ENCODE assay signal across 1 cellular context in the genomic region with DNA sequence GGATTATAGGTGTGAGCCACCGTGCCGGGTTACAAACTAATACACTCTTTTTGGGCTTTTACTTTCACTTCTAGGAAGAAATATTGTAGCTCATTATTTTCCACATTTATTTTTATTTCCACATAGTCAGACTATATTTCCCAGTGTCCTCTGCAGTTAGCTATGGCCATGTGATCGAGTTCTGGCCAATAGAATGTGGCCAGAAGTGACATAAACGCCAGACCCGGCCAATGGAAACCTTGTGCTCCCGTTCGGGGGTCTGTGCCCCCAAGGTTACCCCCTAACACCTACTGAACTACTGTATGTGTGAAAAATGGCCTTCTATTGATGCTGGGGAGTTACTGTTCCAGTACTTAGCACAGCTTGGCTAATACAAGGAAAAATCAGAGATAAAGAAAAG.
TF ChIP-seq lines count a peak whose summit lies in the region.

No MANE protein-coding gene starts in this region.

TF ChIP-seq in HCT116, 20 proteins besides CTCF, POLR2A, EP300 and RAD21 (continued from another document):
- no peak for TF ChIP-seq ZNF274 (IDR thresholded peaks at IDR 0.05; ENCODE audit: low read depth, low read length)
- TF ChIP-seq, protein P1, sequence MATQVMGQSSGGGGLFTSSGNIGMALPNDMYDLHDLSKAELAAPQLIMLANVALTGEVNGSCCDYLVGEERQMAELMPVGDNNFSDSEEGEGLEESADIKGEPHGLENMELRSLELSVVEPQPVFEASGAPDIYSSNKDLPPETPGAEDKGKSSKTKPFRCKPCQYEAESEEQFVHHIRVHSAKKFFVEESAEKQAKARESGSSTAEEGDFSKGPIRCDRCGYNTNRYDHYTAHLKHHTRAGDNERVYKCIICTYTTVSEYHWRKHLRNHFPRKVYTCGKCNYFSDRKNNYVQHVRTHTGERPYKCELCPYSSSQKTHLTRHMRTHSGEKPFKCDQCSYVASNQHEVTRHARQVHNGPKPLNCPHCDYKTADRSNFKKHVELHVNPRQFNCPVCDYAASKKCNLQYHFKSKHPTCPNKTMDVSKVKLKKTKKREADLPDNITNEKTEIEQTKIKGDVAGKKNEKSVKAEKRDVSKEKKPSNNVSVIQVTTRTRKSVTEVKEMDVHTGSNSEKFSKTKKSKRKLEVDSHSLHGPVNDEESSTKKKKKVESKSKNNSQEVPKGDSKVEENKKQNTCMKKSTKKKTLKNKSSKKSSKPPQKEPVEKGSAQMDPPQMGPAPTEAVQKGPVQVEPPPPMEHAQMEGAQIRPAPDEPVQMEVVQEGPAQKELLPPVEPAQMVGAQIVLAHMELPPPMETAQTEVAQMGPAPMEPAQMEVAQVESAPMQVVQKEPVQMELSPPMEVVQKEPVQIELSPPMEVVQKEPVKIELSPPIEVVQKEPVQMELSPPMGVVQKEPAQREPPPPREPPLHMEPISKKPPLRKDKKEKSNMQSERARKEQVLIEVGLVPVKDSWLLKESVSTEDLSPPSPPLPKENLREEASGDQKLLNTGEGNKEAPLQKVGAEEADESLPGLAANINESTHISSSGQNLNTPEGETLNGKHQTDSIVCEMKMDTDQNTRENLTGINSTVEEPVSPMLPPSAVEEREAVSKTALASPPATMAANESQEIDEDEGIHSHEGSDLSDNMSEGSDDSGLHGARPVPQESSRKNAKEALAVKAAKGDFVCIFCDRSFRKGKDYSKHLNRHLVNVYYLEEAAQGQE (IDR thresholded peaks at IDR 0.05; ENCODE audit: low read depth), result no peak
- no peak for TF ChIP-seq YY1 (IDR thresholded peaks at IDR 0.05; ENCODE audit: extremely low read depth, insufficient replicate concordance, low read depth, low read length)
- no peak for TF ChIP-seq SP1 (IDR thresholded peaks at IDR 0.05; ENCODE audit: low read depth)
- TF ChIP-seq, protein P2, sequence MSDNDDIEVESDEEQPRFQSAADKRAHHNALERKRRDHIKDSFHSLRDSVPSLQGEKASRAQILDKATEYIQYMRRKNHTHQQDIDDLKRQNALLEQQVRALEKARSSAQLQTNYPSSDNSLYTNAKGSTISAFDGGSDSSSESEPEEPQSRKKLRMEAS (IDR thresholded peaks at IDR 0.05), result no peak
- no peak for TF ChIP-seq TCF7L2 (IDR thresholded peaks at IDR 0.05; ENCODE audit: borderline replicate concordance, extremely low read depth, insufficient read depth, insufficient read length)
- TF ChIP-seq ZFX (IDR thresholded peaks at IDR 0.05), result no peak
- TF ChIP-seq EZH2phosphoT487 (IDR thresholded peaks at IDR 0.05; ENCODE audit: borderline replicate concordance), result no peak
- TF ChIP-seq, protein P3, sequence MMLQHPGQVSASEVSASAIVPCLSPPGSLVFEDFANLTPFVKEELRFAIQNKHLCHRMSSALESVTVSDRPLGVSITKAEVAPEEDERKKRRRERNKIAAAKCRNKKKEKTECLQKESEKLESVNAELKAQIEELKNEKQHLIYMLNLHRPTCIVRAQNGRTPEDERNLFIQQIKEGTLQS (IDR thresholded peaks at IDR 0.05), result no peak
